Comparison of ENCODE assay signal across 5 cellular contexts in genomic region chr2:236600158-236600557, GRCh38. TPM values are rescaled to one million over a fixed set of nuclear protein-coding genes. Genes with fewer than 3 reads are reported as not detected.
"Had no signal": no experiment of that assay in that cellular context is flagged by ENCODE, and none has a peak within 500 bp of the region (broad histone marks: within the 10 kb centered on the region; RNA-seq: fewer than 3 reads in every experiment).

No MANE protein-coding gene starts in this region.

- DNase-seq: H9, HCEC 1CT, IMR-90 had no signal

- H3K4me3 ChIP-seq: GM23338 had no signal

- H3K4me3 Mint-ChIP-seq: GM23338, H9 had no signal

- H3K4me2 ChIP-seq: GM23338 had no signal

- H2AFZ ChIP-seq: GM23338 had no signal

- H3K9me3 Mint-ChIP-seq: GM23338, H9 had no signal

- H3K27ac Mint-ChIP-seq: GM23338, H9 had no signal

RNA-seq across cellular contexts. Expression of gene ACKR3, which starts 30.5 kb away (rescaled TPM):
- total RNA-seq: HT-29, IMR-90 had no signal
- polyA plus RNA-seq: IMR-90 had no signal
